In genomic region chr17:47229535-47230443, GRCh38 we compare ENCODE assay signal across 8 cellular contexts. TPM values are rescaled to one million over a fixed set of nuclear protein-coding genes. Genes with fewer than 3 reads are reported as not detected.
DNase-seq lines count a peak whose midpoint lies in the region; TF ChIP-seq lines count a peak whose summit lies in the region.

No MANE protein-coding gene starts in this region.

- no peaks in the 10 kb centered on the region for H3K27me3 ChIP-seq in muscle layer of colon (ENCODE audit: control insufficient read depth in 1 of 2, insufficient read depth in 2 of 2, low read length in 2 of 2)

- H3K9ac ChIP-seq in muscle layer of colon (ENCODE audit: low read length) = peak overlapping the region; percentile 60

- no peaks in the 10 kb centered on the region for H3K9me3 ChIP-seq in muscle layer of colon (ENCODE audit: low read length)

- peak overlapping the region; percentile 61 for H3K27ac ChIP-seq in muscle layer of colon (ENCODE audit: low read depth, low read length)

- H3K4me1 ChIP-seq in muscle layer of colon (ENCODE audit: insufficient read depth, low read length) = peaks cover 21% of the 10 kb centered on the region

- no peaks in the 10 kb centered on the region for H3K36me3 ChIP-seq in muscle layer of colon (ENCODE audit: insufficient read depth, low read length)

- peak overlapping the region; percentile 22 for H3K4me3 ChIP-seq in epithelial cell of proximal tubule (ENCODE audit: low read depth, low read length)
- H3K4me3 ChIP-seq in muscle layer of colon (ENCODE audit: low read depth in 1 of 2, low read length in 2 of 2) = peak overlapping the region in 1 of 2 donors; percentile 56

- in situ Hi-C loops in KBM-7 (cut with MboI; ENCODE audit: low pct_unique_long_range_greater_than_20kb, low sequenced_read_pairs) = no loop called here

- peak; percentile 100 for TF ChIP-seq CTCF in epithelial cell of proximal tubule (conservative IDR thresholded peaks at IDR 0.05; ENCODE audit: low read depth, low read length)

- DNase-seq in NK-92 treated with Interleukin-12 subunit alpha and Interleukin-12 subunit beta, amount 100 ng/mL, for 24 hours (lab: John Stamatoyannopoulos, UW) = peak; percentile 69
- DNase-seq in NK-92 (lab: John Stamatoyannopoulos, UW; ENCODE audit: unreplicated experiment) (no peak), KBM-7 (peak; percentile 83), OCI-M2 (lab: John Stamatoyannopoulos, UW; ENCODE audit: unreplicated experiment) (peak; percentile 67), activated T-cell treated with anti-CD3 and anti-CD28 coated beads for 24 hours (ENCODE audit: low read depth) (peak; percentile 67), epithelial cell of proximal tubule (ENCODE audit: low read depth) (peak; percentile 88)
- peak; percentile 84 for DNase-seq in stimulated activated CD8-positive, alpha-beta memory T cell treated with anti-CD3 and anti-CD28 coated beads, Interleukin-4, amount 100 ng/mL, for 48 hours

RNA-seq across cellular contexts. Expression of gene MYL4, which starts 20.6 kb away (rescaled TPM):
- not detected in 2 replicates for total RNA-seq in epithelial cell of proximal tubule

RNA-seq across cellular contexts. Expression of gene ITGB3, which starts 23.8 kb away (rescaled TPM):
- 65.9 and 181 TPM in 2 replicates for total RNA-seq in epithelial cell of proximal tubule

RNA-seq across cellular contexts. Expression of gene CDC27, which starts 40.7 kb away (rescaled TPM):
- 28.1 and 73.9 TPM in 2 replicates for total RNA-seq in epithelial cell of proximal tubule
